8 cellular contexts compared by ENCODE assay signal in the genomic region with DNA sequence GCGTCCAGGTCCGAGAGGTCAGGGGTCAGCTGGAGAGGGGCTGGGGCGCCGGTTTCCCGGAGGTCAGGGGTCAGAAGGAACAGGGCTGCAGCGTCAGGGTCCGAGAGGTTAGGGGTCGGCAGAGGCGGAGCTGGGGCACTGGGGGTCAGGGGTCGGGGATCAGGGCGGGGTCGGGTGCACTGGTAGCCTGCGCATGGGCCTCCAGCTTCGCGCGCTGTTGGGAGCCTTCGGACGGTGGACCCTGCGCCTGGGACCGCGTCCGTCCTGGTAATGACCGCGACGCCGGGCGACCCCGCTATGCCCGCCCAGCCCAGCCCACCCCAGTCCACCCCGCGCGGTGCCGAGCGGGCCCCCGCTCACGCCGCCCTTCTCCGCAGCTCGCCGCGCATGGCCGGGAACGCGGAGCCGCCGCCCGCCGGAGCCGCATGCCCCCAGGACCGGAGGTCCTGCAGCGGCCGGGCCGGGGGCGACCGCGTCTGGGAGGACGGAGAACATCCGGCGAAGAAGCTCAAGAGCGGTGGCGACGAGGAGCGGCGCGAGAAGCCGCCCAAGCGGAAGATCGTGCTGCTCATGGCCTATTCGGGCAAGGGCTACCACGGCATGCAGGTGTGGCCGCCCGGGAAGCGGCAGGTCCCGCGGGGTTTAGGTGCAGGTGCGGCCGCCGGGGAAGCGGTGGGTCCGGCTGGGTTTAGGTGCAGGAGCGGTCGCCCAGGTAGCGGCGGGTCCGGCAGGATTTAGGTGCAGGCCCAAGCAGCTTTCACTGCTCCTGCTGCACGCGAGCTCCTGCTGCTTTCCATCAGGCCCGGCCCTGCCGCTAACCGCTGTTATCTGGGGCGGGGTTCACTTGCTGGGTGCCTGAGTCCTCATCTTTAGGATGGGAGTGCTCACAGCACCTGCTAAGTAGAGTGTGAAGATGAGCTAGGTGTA. TPM values are rescaled to one million over a fixed set of nuclear protein-coding genes. Genes with fewer than 3 reads are reported as not detected.
DNase-seq lines count a peak whose midpoint lies in the region; ATAC-seq and TF ChIP-seq lines count a peak whose summit lies in the region.

No MANE protein-coding gene starts in this region.

- TF ChIP-seq POLR2A in GM18505 (IDR thresholded peaks at IDR 0.05; ENCODE audit: borderline replicate concordance, extremely low read depth, insufficient read depth, insufficient read length), result no peak

- no peaks in the 10 kb centered on the region for H3K27me3 ChIP-seq in Karpas-422 (ENCODE audit: low read length)
- no peaks in the 10 kb centered on the region for H3K27me3 ChIP-seq in foreskin keratinocyte
- H3K27me3 ChIP-seq in parathyroid adenoma (ENCODE audit: control insufficient read depth, insufficient read depth, low read length), result no peaks in the 10 kb centered on the region

- H3K9me3 Mint-ChIP-seq in activated T-cell treated with anti-CD3 and anti-CD28 coated beads, Interleukin-2, amount 50 U/mL, for 24 hours, result no peaks in the 10 kb centered on the region

- peak overlapping the region; percentile 96 for H3K27ac Mint-ChIP-seq in activated T-cell treated with anti-CD3 and anti-CD28 coated beads, Interleukin-2, amount 50 U/mL, for 24 hours

- H3K36me3 ChIP-seq in Karpas-422 (ENCODE audit: insufficient read depth, low read length) (peaks cover 33% of the 10 kb centered on the region), parathyroid adenoma (ENCODE audit: control insufficient read depth, insufficient read depth, low read length) (no peaks in the 10 kb centered on the region)

- H3K4me1 Mint-ChIP-seq in activated T-cell treated with anti-CD3 and anti-CD28 coated beads, Interleukin-2, amount 50 U/mL, for 24 hours (ENCODE audit: low read depth), result peaks cover 32% of the 10 kb centered on the region

- H3K27ac ChIP-seq in 22Rv1 (peak overlapping the region; percentile 77), Karpas-422 (ENCODE audit: low read length) (peak overlapping the region; percentile 67), foreskin keratinocyte (peak overlapping the region; percentile 73), parathyroid adenoma (no peak overlapping the region)

- peak overlapping the region; percentile 97 for H3K4me3 Mint-ChIP-seq in activated T-cell treated with anti-CD3 and anti-CD28 coated beads, Interleukin-2, amount 50 U/mL, for 24 hours

- TF ChIP-seq CTCF in 22Rv1 (IDR thresholded peaks at IDR 0.05) (no peak), foreskin keratinocyte (conservative IDR thresholded peaks at IDR 0.05) (no peak), parathyroid adenoma (IDR thresholded peaks at IDR 0.05) (no peak)

- peak; percentile 32 for ATAC-seq in GM18517 (IDR thresholded peaks at IDR 0.05; ENCODE audit: unreplicated experiment)
- peak; percentile 47 for ATAC-seq in foreskin keratinocyte
- no peak for ATAC-seq in GM18505 (IDR thresholded peaks at IDR 0.05; ENCODE audit: unreplicated experiment)

- DNase-seq in Karpas-422 (peak; percentile 75), foreskin keratinocyte (peak; percentile 12 to 25), epidermal melanocyte (ENCODE audit: insufficient read length, low spot score) (no peak)
- DNase-seq in activated T-cell treated with anti-CD3 and anti-CD28 coated beads, Interleukin-2, amount 50 U/mL, for 24 hours, result peak; percentile 61

- H3K79me2 ChIP-seq in Karpas-422 (ENCODE audit: low read length) (peaks cover 35% of the 10 kb centered on the region), parathyroid adenoma (peaks cover 2% of the 10 kb centered on the region)

- H3K9me2 ChIP-seq in Karpas-422 (replicated peaks; ENCODE audit: insufficient read depth, low read length), result no peaks in the 10 kb centered on the region

- peak overlapping the region; percentile 96 for H3K9ac ChIP-seq in Karpas-422 (ENCODE audit: low read length)
- peak overlapping the region; percentile 84 for H3K9ac ChIP-seq in parathyroid adenoma

- peaks cover 22% of the 10 kb centered on the region for H4K20me1 ChIP-seq in Karpas-422 (ENCODE audit: insufficient read depth, low read depth, low read length)

- peaks cover 51% of the 10 kb centered on the region for H3K36me3 Mint-ChIP-seq in activated T-cell treated with anti-CD3 and anti-CD28 coated beads, Interleukin-2, amount 50 U/mL, for 24 hours (ENCODE audit: low read depth)

- H3K4me1 ChIP-seq in Karpas-422 (ENCODE audit: low read length) (peaks cover 19% of the 10 kb centered on the region), foreskin keratinocyte (no peaks in the 10 kb centered on the region), parathyroid adenoma (no peaks in the 10 kb centered on the region)

- H2AFZ ChIP-seq in Karpas-422 (ENCODE audit: low read length), result no peak overlapping the region
- H2AFZ ChIP-seq in parathyroid adenoma, result peak overlapping the region; percentile 95

- H3K27me3 Mint-ChIP-seq in activated T-cell treated with anti-CD3 and anti-CD28 coated beads, Interleukin-2, amount 50 U/mL, for 24 hours, result no peaks in the 10 kb centered on the region

- H3K4me3 ChIP-seq in Karpas-422 (ENCODE audit: low read length) (peak overlapping the region; percentile 94), parathyroid adenoma (ENCODE audit: low read depth, low read length) (peak overlapping the region; percentile 80)

- H3K9me3 ChIP-seq in Karpas-422 (ENCODE audit: low read length) (no peaks in the 10 kb centered on the region), parathyroid adenoma (ENCODE audit: control insufficient read depth, low read length) (no peaks in the 10 kb centered on the region)

- H3K4me2 ChIP-seq in Karpas-422 (ENCODE audit: low read depth, low read length, poor library complexity, severe bottlenecking) (peak overlapping the region; percentile 88), parathyroid adenoma (ENCODE audit: low read length) (peak overlapping the region; percentile 70)

RNA-seq across cellular contexts. Expression of a gene that starts 0.7 kb away (rescaled TPM):
- total RNA-seq in Karpas-422 (2014; rRNA removed; shearing (Covaris generic); ENCODE audit: low replicate concordance), result 11.9 and 32.3 TPM in 2 replicates
- 26.4 and 31.8 TPM in 2 replicates for total RNA-seq in foreskin keratinocyte
- polyA plus RNA-seq in foreskin keratinocyte, result 46.8 and 47.4 TPM in 2 replicates

RNA-seq across cellular contexts. Expression of a gene that starts 19.9 kb away (rescaled TPM):
- total RNA-seq in Karpas-422 (2014; rRNA removed; shearing (Covaris generic); ENCODE audit: low replicate concordance), result 13.7 and 16.8 TPM in 2 replicates
- total RNA-seq in foreskin keratinocyte, result 15.5 and 18.4 TPM in 2 replicates
- 9.5 and 11.7 TPM in 2 replicates for polyA plus RNA-seq in foreskin keratinocyte

RNA-seq across cellular contexts. Expression of a gene that starts 35.4 kb away (rescaled TPM):
- 2.8 and 6.9 TPM in 2 replicates for total RNA-seq in Karpas-422 (2014; rRNA removed; shearing (Covaris generic); ENCODE audit: low replicate concordance)
- 5.4 and 7.0 TPM in 2 replicates for total RNA-seq in foreskin keratinocyte
- polyA plus RNA-seq in foreskin keratinocyte, result 4.5 and 6.0 TPM in 2 replicates
